28 cellular contexts compared by ENCODE assay signal in the genomic region with DNA sequence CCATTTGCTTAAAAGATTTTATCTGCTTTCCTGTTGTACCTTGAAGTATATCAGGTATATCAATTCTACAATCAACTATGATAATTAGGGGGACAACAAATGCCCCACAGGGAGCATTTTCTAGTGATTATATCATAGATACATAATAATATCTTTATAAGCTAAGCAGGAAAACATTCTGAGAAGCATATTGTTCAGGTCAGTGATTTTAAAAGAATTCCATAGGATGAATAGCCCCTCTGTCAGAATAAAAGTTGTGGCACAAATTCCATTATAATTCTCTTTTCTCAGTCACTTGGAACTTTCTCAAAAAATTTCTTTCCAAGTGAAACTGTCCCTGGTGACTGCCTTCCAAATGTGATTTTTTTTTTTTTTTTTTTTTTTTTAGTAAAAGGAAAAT. TPM values are rescaled to one million over a fixed set of nuclear protein-coding genes. Genes with fewer than 3 reads are reported as not detected.
"Had no signal": no experiment of that assay in that cellular context is flagged by ENCODE, and none has a peak within 500 bp of the region (broad histone marks: within the 10 kb centered on the region; RNA-seq: fewer than 3 reads in every experiment).

No MANE protein-coding gene starts in this region.

- H3K4me1 Mint-ChIP-seq: natural killer cell; nephron; stimulated activated effector memory CD8-positive, alpha-beta T cell treated with anti-CD3 and anti-CD28 coated beads, Interleukin-12 subunit alpha, Interleukin-12 subunit beta, amount 100 ng/mL, for 72 hours; stimulated activated naive B cell treated with anti-CD40 and anti-IgM and Interleukin-4, amounts not matched to agents 10 μg/mL and 1 μg/mL and 100 μg/mL, for 72 hours had no signal

- ATAC-seq: natural killer cell; psoas muscle; right cardiac atrium; right lobe of liver; stimulated activated effector memory CD8-positive, alpha-beta T cell treated with anti-CD3 and anti-CD28 coated beads, Interleukin-12 subunit alpha, Interleukin-12 subunit beta, amount 100 ng/mL, for 72 hours; stimulated activated naive B cell treated with anti-CD40 and anti-IgM and Interleukin-4, amounts not matched to agents 10 μg/mL and 1 μg/mL and 100 μg/mL, for 72 hours; upper lobe of right lung had no signal

- H3K9me3 Mint-ChIP-seq: natural killer cell; nephron; neural progenitor cell; stimulated activated effector memory CD8-positive, alpha-beta T cell treated with anti-CD3 and anti-CD28 coated beads, Interleukin-12 subunit alpha, Interleukin-12 subunit beta, amount 100 ng/mL, for 72 hours; stimulated activated naive B cell treated with anti-CD40 and anti-IgM and Interleukin-4, amounts not matched to agents 10 μg/mL and 1 μg/mL and 100 μg/mL, for 72 hours; stimulated activated naive CD8-positive, alpha-beta T cell treated with anti-CD3 and anti-CD28 coated beads, Interleukin-15, Interleukin-2, amounts not matched to agents 100 ng/mL and 50 ng/mL, for 24 hours; type B pancreatic cell had no signal

- H3K4me3 ChIP-seq: neural progenitor cell, ovary, psoas muscle, right lobe of liver, sigmoid colon, stomach, thoracic aorta, thyroid gland, tibial nerve, upper lobe of right lung, uterus had no signal

- DNase-seq: natural killer cell; occipital lobe; ovary; posterior cingulate gyrus; psoas muscle; right cardiac atrium; right lobe of liver; sigmoid colon; small intestine; stimulated activated CD4-positive, alpha-beta T cell treated with anti-CD3 and anti-CD28 coated beads, Interleukin-15, amount 100 ng/mL, for 24 hours; stimulated activated CD4-positive, alpha-beta T cell treated with anti-CD3 and anti-CD28 coated beads, Interleukin-2, amount 100 ng/mL, for 24 hours; stimulated activated CD4-positive, alpha-beta T cell treated with anti-CD3 and anti-CD28 coated beads, Interleukin-2, amount 100 ng/mL, for 48 hours; stimulated activated CD4-positive, alpha-beta T cell treated with anti-CD3 and anti-CD28 coated beads, Interleukin-4, amount 100 ng/mL, for 24 hours; stimulated activated naive B cell treated with anti-CD40 and anti-IgM and Interleukin-4, amounts not matched to agents 10 μg/mL and 1 μg/mL and 100 μg/mL, for 72 hours; stimulated activated naive CD4-positive, alpha-beta T cell treated with Interleukin-2 at 50 U/mL for 16 hours; stomach; thyroid gland; upper lobe of right lung; uterus had no signal

- H3K4me1 ChIP-seq: neural progenitor cell, parathyroid adenoma, psoas muscle, right lobe of liver, sigmoid colon, stomach, thyroid gland, upper lobe of right lung, uterus had no signal

- H3K4me2 ChIP-seq: neural progenitor cell had no signal

- H3K9ac ChIP-seq: neural progenitor cell, parathyroid adenoma had no signal

- H2AFZ ChIP-seq: neural progenitor cell, parathyroid adenoma had no signal

- H3K27me3 ChIP-seq: neural progenitor cell, ovary, right lobe of liver, sigmoid colon, stomach, thyroid gland, tibial nerve, upper lobe of right lung, uterus had no signal

- H3K4me3 Mint-ChIP-seq: natural killer cell; nephron; neural progenitor cell; stimulated activated effector memory CD8-positive, alpha-beta T cell treated with anti-CD3 and anti-CD28 coated beads, Interleukin-12 subunit alpha, Interleukin-12 subunit beta, amount 100 ng/mL, for 72 hours; stimulated activated naive B cell treated with anti-CD40 and anti-IgM and Interleukin-4, amounts not matched to agents 10 μg/mL and 1 μg/mL and 100 μg/mL, for 72 hours; stimulated activated naive CD8-positive, alpha-beta T cell treated with anti-CD3 and anti-CD28 coated beads, Interleukin-15, Interleukin-2, amounts not matched to agents 100 ng/mL and 50 ng/mL, for 24 hours; type B pancreatic cell had no signal

- H3K36me3 Mint-ChIP-seq: natural killer cell; neural progenitor cell; stimulated activated effector memory CD8-positive, alpha-beta T cell treated with anti-CD3 and anti-CD28 coated beads, Interleukin-12 subunit alpha, Interleukin-12 subunit beta, amount 100 ng/mL, for 72 hours; stimulated activated naive B cell treated with anti-CD40 and anti-IgM and Interleukin-4, amounts not matched to agents 10 μg/mL and 1 μg/mL and 100 μg/mL, for 72 hours; type B pancreatic cell had no signal

- H3K9me3 ChIP-seq: ovary, right lobe of liver, sigmoid colon, stomach, thoracic aorta, thyroid gland, tibial nerve, upper lobe of right lung, uterus had no signal

- H3K27ac ChIP-seq: neural progenitor cell, ovary, parathyroid adenoma, psoas muscle, right lobe of liver, sigmoid colon, stomach, thoracic aorta, thyroid gland, tibial nerve, upper lobe of right lung, uterus had no signal

- H3K27me3 Mint-ChIP-seq: progenitor cell of endocrine pancreas; stimulated activated naive B cell treated with anti-CD40 and anti-IgM and Interleukin-4, amounts not matched to agents 10 μg/mL and 1 μg/mL and 100 μg/mL, for 72 hours; type B pancreatic cell had no signal

- H3K79me2 ChIP-seq: parathyroid adenoma had no signal

- H3K27ac Mint-ChIP-seq: natural killer cell; nephron; neural progenitor cell; progenitor cell of endocrine pancreas; stimulated activated effector memory CD8-positive, alpha-beta T cell treated with anti-CD3 and anti-CD28 coated beads, Interleukin-12 subunit alpha, Interleukin-12 subunit beta, amount 100 ng/mL, for 72 hours; stimulated activated naive B cell treated with anti-CD40 and anti-IgM and Interleukin-4, amounts not matched to agents 10 μg/mL and 1 μg/mL and 100 μg/mL, for 72 hours; stimulated activated naive CD8-positive, alpha-beta T cell treated with anti-CD3 and anti-CD28 coated beads, Interleukin-15, Interleukin-2, amounts not matched to agents 100 ng/mL and 50 ng/mL, for 24 hours; type B pancreatic cell had no signal

- H3K36me3 ChIP-seq: neural progenitor cell, ovary, right lobe of liver, sigmoid colon, stomach, thoracic aorta, thyroid gland, tibial nerve, upper lobe of right lung, uterus had no signal

RNA-seq across cellular contexts. Expression of gene HMGA2, which starts 32.9 kb away (rescaled TPM):
- total RNA-seq: right cardiac atrium, upper lobe of right lung had no signal
